Comparison of ENCODE assay signal across 18 cellular contexts in the genomic region with DNA sequence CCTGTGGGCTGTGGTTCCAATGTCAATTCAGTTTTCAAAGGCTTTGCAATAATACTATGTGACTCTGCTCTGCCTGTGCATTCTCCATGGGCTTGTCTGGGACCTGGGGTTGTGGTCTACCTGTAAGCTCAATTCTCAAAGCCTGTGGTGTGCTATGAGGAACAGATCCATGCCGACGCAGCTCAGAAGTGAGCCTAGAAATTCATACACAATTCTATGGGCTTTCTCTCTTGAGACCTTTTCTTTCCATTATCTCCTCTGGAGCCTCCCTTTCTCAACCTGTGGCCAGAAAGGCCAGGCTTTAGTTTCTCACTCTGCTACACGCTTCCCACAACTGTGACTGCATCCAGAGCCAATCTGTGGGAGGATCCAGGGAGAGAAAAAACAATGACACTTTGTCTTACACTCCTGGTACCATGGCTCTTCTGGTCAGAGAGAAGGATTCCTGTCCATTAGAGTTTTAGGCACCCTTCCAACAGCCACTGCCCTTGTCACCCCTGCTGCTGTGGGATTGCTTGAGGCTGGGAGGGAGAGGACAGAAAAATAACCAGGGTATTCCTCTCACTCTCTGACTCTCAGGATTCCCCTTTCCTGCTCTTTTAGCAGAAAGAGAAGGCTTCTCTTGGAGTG. TPM values are rescaled to one million over a fixed set of nuclear protein-coding genes. Genes with fewer than 3 reads are reported as not detected.
A peak's percentile ranks its signal among the peaks of the same experiment; 100 is the strongest.
DNase-seq lines count a peak whose midpoint lies in the region; ATAC-seq, FAIRE-seq and TF ChIP-seq lines count a peak whose summit lies in the region.
"Had no signal": no experiment of that assay in that cellular context is flagged by ENCODE, and none has a peak within 500 bp of the region (broad histone marks: within the 10 kb centered on the region; RNA-seq: fewer than 3 reads in every experiment).

No MANE protein-coding gene starts in this region.

- H3K36me3 ChIP-seq in left ventricle myocardium inferior: no peaks in the 10 kb centered on the region
- H3K36me3 ChIP-seq: cardiac muscle cell, left lung had no signal

- peaks cover 22% of the 10 kb centered on the region for H3K4me1 ChIP-seq in left ventricle myocardium inferior

- intact Hi-C loops in left ventricle myocardium superior (cut with micrococcal nuclease) (no loop called here), left ventricle myocardium inferior (cut with micrococcal nuclease) (no loop called here)

- TF ChIP-seq CTCF in left ventricle myocardium inferior (IDR thresholded peaks at IDR 0.05; ENCODE audit: borderline replicate concordance) (no peak), fibroblast of pulmonary artery (IDR thresholded peaks at IDR 0.05; ENCODE audit: low read length, missing control alignments) (no peak), nephron (IDR thresholded peaks at IDR 0.05; ENCODE audit: unreplicated experiment in 3 of 3) (no peak)

- DNase-seq in left ventricle myocardium superior (no peak), left ventricle myocardium inferior (no peak), fibroblast of pulmonary artery (ENCODE audit: low read depth) (peak; percentile 16), urothelium cell line (ENCODE audit: low spot score) (peak; percentile 42), HUDEP-2 (lab: John Stamatoyannopoulos, UW; ENCODE audit: unreplicated experiment in 76 of 76) (no peak), T-helper 2 cell (no peak), germinal center (ENCODE audit: low spot score) (no peak)
- DNase-seq: IMR-90; left lung; nephron progenitor cell; SK-N-SH; stimulated activated naive CD8-positive, alpha-beta T cell treated with anti-CD3 and anti-CD28 coated beads, Interleukin-15, amount 100 ng/mL, for 72 hours had no signal

- no peaks in the 10 kb centered on the region for H3K27me3 ChIP-seq in left ventricle myocardium inferior (ENCODE audit: low read depth)
- H3K27me3 ChIP-seq: left lung had no signal

- H3K9me3 ChIP-seq in left ventricle myocardium inferior (replicated peaks): peaks cover 10% of the 10 kb centered on the region
- H3K9me3 ChIP-seq: SK-N-SH had no signal

- H3K36me3 Mint-ChIP-seq in nephron (ENCODE audit: low read depth): no peaks in the 10 kb centered on the region
- H3K36me3 Mint-ChIP-seq: activated naive CD4-positive, alpha-beta T cell treated with anti-CD3 and anti-CD28 coated beads, Interleukin-2, amount 50 U/mL, for 72 hours; WTC11 had no signal

- peaks cover 16% of the 10 kb centered on the region for H3K4me1 Mint-ChIP-seq in nephron

- FAIRE-seq in urothelium cell line (lab: Jason Lieb, UNC): no peak
- FAIRE-seq: endothelial cell of umbilical vein had no signal

- H3K4me3 ChIP-seq in left ventricle myocardium inferior (no peak overlapping the region), fibroblast of pulmonary artery (replicated peaks; ENCODE audit: low read depth, low read length) (no peak overlapping the region)
- H3K4me3 ChIP-seq: cardiac muscle cell, left lung, smooth muscle cell had no signal

- H3K27ac Mint-ChIP-seq in nephron: peak overlapping the region in 2 of 3 experiments; percentile 26 to 62
- H3K27ac Mint-ChIP-seq: activated naive CD4-positive, alpha-beta T cell treated with anti-CD3 and anti-CD28 coated beads, Interleukin-2, amount 50 U/mL, for 72 hours; nephron progenitor cell; stimulated activated naive CD8-positive, alpha-beta T cell treated with anti-CD3 and anti-CD28 coated beads, Interleukin-15, amount 100 ng/mL, for 72 hours; WTC11 had no signal

- H3K27me3 Mint-ChIP-seq in nephron (ENCODE audit: low read depth): peaks cover 20% of the 10 kb centered on the region

- peaks cover 26% of the 10 kb centered on the region for H3K9me3 Mint-ChIP-seq in nephron
- H3K9me3 Mint-ChIP-seq: activated naive CD4-positive, alpha-beta T cell treated with anti-CD3 and anti-CD28 coated beads, Interleukin-2, amount 50 U/mL, for 72 hours; nephron progenitor cell; WTC11 had no signal

- H3K27ac ChIP-seq in left ventricle myocardium inferior (replicated peaks): no peak overlapping the region
- H3K27ac ChIP-seq: cardiac muscle cell had no signal

- no peak overlapping the region for H3K4me3 Mint-ChIP-seq in nephron
- H3K4me3 Mint-ChIP-seq: nephron progenitor cell; stimulated activated naive CD8-positive, alpha-beta T cell treated with anti-CD3 and anti-CD28 coated beads, Interleukin-15, amount 100 ng/mL, for 72 hours; WTC11 had no signal

- ATAC-seq in left ventricle myocardium superior: peak; percentile 42
- ATAC-seq: activated naive CD4-positive, alpha-beta T cell treated with anti-CD3 and anti-CD28 coated beads, Interleukin-2, amount 50 U/mL, for 72 hours; left lung; stimulated activated naive CD8-positive, alpha-beta T cell treated with anti-CD3 and anti-CD28 coated beads, Interleukin-15, amount 100 ng/mL, for 72 hours; WTC11 had no signal

RNA-seq across cellular contexts. Expression of gene KLF13, which starts 34.1 kb away (rescaled TPM):
- 85.3 TPM for total RNA-seq in left ventricle myocardium superior
- 62.3 TPM for total RNA-seq in left ventricle myocardium inferior

Comparison
In these comparisons a context has a peak if more than half of its experiments do, and no peak if none do; other contexts are left out.
1. DNase-seq: peak in fibroblast of pulmonary artery (single experiment) and urothelium cell line (single experiment); none in left ventricle myocardium superior (single experiment), left ventricle myocardium inferior (single experiment), HUDEP-2 (0 of 76), T-helper 2 cell (0 of 5) and germinal center (single experiment).